1 cellular context compared by ENCODE assay signal in the genomic region with DNA sequence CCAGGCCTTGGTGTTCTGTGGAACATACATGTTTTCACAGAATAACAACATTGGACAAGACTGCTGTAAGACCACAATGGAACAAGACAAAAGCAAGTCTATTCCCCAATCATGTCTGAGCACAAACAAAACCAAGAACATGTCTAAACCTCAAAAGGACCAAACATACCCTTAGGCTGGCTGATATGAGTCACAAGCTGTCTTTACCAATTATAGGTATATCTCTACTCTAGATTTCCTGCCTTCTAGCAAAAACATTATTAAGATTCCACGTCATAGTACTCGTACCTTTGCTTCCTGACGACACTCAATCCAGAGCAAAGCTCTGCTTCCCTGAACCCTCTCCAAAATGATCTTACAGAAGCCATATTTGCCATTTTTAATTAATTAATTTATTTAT.
TF ChIP-seq lines count a peak whose summit lies in the region.

No MANE protein-coding gene starts in this region.

TF ChIP-seq in GM23338, 12 proteins besides CTCF, POLR2A, EP300 and RAD21 (continued from another document):
- TF ChIP-seq, protein P1, sequence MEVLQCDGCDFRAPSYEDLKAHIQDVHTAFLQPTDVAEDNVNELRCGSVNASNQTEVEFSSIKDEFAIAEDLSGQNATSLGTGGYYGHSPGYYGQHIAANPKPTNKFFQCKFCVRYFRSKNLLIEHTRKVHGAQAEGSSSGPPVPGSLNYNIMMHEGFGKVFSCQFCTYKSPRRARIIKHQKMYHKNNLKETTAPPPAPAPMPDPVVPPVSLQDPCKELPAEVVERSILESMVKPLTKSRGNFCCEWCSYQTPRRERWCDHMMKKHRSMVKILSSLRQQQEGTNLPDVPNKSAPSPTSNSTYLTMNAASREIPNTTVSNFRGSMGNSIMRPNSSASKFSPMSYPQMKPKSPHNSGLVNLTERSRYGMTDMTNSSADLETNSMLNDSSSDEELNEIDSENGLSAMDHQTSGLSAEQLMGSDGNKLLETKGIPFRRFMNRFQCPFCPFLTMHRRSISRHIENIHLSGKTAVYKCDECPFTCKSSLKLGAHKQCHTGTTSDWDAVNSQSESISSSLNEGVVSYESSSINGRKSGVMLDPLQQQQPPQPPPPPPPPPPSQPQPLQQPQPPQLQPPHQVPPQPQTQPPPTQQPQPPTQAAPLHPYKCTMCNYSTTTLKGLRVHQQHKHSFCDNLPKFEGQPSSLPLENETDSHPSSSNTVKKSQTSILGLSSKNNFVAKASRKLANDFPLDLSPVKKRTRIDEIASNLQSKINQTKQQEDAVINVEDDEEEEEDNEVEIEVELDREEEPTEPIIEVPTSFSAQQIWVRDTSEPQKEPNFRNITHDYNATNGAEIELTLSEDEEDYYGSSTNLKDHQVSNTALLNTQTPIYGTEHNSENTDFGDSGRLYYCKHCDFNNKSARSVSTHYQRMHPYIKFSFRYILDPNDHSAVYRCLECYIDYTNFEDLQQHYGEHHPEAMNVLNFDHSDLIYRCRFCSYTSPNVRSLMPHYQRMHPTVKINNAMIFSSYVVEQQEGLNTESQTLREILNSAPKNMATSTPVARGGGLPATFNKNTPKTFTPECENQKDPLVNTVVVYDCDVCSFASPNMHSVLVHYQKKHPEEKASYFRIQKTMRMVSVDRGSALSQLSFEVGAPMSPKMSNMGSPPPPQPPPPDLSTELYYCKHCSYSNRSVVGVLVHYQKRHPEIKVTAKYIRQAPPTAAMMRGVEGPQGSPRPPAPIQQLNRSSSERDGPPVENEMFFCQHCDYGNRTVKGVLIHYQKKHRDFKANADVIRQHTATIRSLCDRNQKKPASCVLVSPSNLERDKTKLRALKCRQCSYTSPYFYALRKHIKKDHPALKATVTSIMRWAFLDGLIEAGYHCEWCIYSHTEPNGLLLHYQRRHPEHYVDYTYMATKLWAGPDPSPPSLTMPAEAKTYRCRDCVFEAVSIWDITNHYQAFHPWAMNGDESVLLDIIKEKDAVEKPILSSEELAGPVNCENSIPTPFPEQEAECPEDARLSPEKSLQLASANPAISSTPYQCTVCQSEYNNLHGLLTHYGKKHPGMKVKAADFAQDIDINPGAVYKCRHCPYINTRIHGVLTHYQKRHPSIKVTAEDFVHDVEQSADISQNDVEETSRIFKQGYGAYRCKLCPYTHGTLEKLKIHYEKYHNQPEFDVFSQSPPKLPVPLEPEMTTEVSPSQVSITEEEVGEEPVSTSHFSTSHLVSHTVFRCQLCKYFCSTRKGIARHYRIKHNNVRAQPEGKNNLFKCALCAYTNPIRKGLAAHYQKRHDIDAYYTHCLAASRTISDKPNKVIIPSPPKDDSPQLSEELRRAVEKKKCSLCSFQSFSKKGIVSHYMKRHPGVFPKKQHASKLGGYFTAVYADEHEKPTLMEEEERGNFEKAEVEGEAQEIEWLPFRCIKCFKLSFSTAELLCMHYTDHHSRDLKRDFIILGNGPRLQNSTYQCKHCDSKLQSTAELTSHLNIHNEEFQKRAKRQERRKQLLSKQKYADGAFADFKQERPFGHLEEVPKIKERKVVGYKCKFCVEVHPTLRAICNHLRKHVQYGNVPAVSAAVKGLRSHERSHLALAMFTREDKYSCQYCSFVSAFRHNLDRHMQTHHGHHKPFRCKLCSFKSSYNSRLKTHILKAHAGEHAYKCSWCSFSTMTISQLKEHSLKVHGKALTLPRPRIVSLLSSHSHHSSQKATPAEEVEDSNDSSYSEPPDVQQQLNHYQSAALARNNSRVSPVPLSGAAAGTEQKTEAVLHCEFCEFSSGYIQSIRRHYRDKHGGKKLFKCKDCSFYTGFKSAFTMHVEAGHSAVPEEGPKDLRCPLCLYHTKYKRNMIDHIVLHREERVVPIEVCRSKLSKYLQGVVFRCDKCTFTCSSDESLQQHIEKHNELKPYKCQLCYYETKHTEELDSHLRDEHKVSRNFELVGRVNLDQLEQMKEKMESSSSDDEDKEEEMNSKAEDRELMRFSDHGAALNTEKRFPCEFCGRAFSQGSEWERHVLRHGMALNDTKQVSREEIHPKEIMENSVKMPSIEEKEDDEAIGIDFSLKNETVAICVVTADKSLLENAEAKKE (CRISPR knock-in tag; IDR thresholded peaks at IDR 0.05): no peak
TF ChIP-seq in GM23338: peak in this region for 0.
